In genomic region chr3:107620534-107620933, GRCh38 we compare ENCODE assay signal across 32 cellular contexts.
DNase-seq lines count a peak whose midpoint lies in the region; ATAC-seq and TF ChIP-seq lines count a peak whose summit lies in the region.
"Had no signal": no experiment of that assay in that cellular context is flagged by ENCODE, and none has a peak within 500 bp of the region (broad histone marks: within the 10 kb centered on the region; RNA-seq: fewer than 3 reads in every experiment).

No MANE protein-coding gene starts in this region.

- 65 to 100% (median 79%) methylated on average over 3 of the region's 3 CpGs for WGBS in spleen, 5 donors

- H3K27me3 Mint-ChIP-seq in activated naive CD8-positive, alpha-beta T cell treated with anti-CD3 and anti-CD28 coated beads for 36 hours: no peaks in the 10 kb centered on the region
- no peaks in the 10 kb centered on the region for H3K27me3 Mint-ChIP-seq in activated naive CD8-positive, alpha-beta T cell treated with anti-CD3 and anti-CD28 coated beads, Interleukin-2, amount 50 U/mL, for 24 hours
- no peaks in the 10 kb centered on the region for H3K27me3 Mint-ChIP-seq in activated T-helper 17 cell treated with anti-CD3 and anti-CD28 coated beads, Interleukin-2, amount 50 U/mL, for 72 hours
- H3K27me3 Mint-ChIP-seq: B cell; CD8-positive, alpha-beta memory T cell; T-helper 17 cell had no signal

- DNase-seq in activated naive CD8-positive, alpha-beta T cell treated with anti-CD3 and anti-CD28 coated beads for 36 hours: no peak
- DNase-seq in activated naive CD8-positive, alpha-beta T cell treated with anti-CD3 and anti-CD28 coated beads, Interleukin-2, amount 50 U/mL, for 24 hours: no peak
- no peak for DNase-seq in HUDEP-2 (lab: John Stamatoyannopoulos, UW; ENCODE audit: unreplicated experiment in 76 of 76)
- no peak for DNase-seq in spleen
- DNase-seq in NCI-H1092 (lab: John Stamatoyannopoulos, UW): no peak
- DNase-seq in ACHN: no peak
- DNase-seq: activated naive CD4-positive, alpha-beta T cell; activated T-cell treated with anti-CD3 and anti-CD28 coated beads, Interleukin-2, amount 50 U/mL, for 1 hour; amniotic stem cell; CD8-positive, alpha-beta memory T cell; colonic mucosa; H7; head of caudate nucleus; MM.1S; NCI-H1417 treated with DMSO at 0.1 percent for 48 hours; NCI-H2107; NCI-H446; NCI-H82; right lobe of liver; stimulated activated CD4-positive, alpha-beta T cell treated with anti-CD3 and anti-CD28 coated beads, Interleukin-12 subunit alpha, Interleukin-12 subunit beta, amount 100 ng/mL, for 4 hours; stimulated activated CD4-positive, alpha-beta T cell treated with anti-CD3 and anti-CD28 coated beads, Interleukin-4, amount 100 ng/mL, for 1 hour; T-helper 17 cell; testis had no signal

- H3K36me3 ChIP-seq in neural cell (ENCODE audit: insufficient read depth, low read length): no peaks in the 10 kb centered on the region
- H3K36me3 ChIP-seq in spleen: no peaks in the 10 kb centered on the region
- H3K36me3 ChIP-seq: colonic mucosa, right lobe of liver, vagina had no signal

- H3K9ac ChIP-seq in neural cell (ENCODE audit: low read length): peak overlapping the region; percentile 42

- no peak overlapping the region for H3K4me3 Mint-ChIP-seq in activated naive CD8-positive, alpha-beta T cell treated with anti-CD3 and anti-CD28 coated beads for 36 hours
- no peak overlapping the region for H3K4me3 Mint-ChIP-seq in activated naive CD8-positive, alpha-beta T cell treated with anti-CD3 and anti-CD28 coated beads, Interleukin-2, amount 50 U/mL, for 24 hours
- H3K4me3 Mint-ChIP-seq in activated T-helper 17 cell treated with anti-CD3 and anti-CD28 coated beads, Interleukin-2, amount 50 U/mL, for 72 hours: no peak overlapping the region
- H3K4me3 Mint-ChIP-seq: neural crest cell, T-helper 17 cell had no signal

- peak overlapping the region; percentile 59 for H3K27ac Mint-ChIP-seq in activated naive CD8-positive, alpha-beta T cell treated with anti-CD3 and anti-CD28 coated beads for 36 hours
- no peak overlapping the region for H3K27ac Mint-ChIP-seq in activated naive CD8-positive, alpha-beta T cell treated with anti-CD3 and anti-CD28 coated beads, Interleukin-2, amount 50 U/mL, for 24 hours
- peak overlapping the region; percentile 41 for H3K27ac Mint-ChIP-seq in activated T-helper 17 cell treated with anti-CD3 and anti-CD28 coated beads, Interleukin-2, amount 50 U/mL, for 72 hours
- H3K27ac Mint-ChIP-seq: B cell, T-helper 17 cell had no signal

- H3K79me2 ChIP-seq in neural cell (replicated peaks; ENCODE audit: insufficient read depth, low read length): peaks cover 5% of the 10 kb centered on the region

- intact Hi-C loops in spleen (cut with DNase I; ENCODE audit: low total_unique reads): no loop called here

- H3K4me1 ChIP-seq in spleen: peaks cover 0 to 38% (median 13%) of the 10 kb centered on the region in 6 donors
- H3K4me1 ChIP-seq: A549, colonic mucosa, right lobe of liver, testis, vagina had no signal

- no peak for TF ChIP-seq EP300 in neural cell (conservative IDR thresholded peaks at IDR 0.05; ENCODE audit: poor library complexity, severe bottlenecking)

- TF ChIP-seq POLR2A in spleen (IDR thresholded peaks at IDR 0.05): no peak

- ATAC-seq in activated naive CD8-positive, alpha-beta T cell treated with anti-CD3 and anti-CD28 coated beads, Interleukin-2, amount 50 U/mL, for 24 hours: no peak
- ATAC-seq in activated T-helper 17 cell treated with anti-CD3 and anti-CD28 coated beads, Interleukin-2, amount 50 U/mL, for 72 hours (replicated peaks): peak; percentile 29
- ATAC-seq: A549, right lobe of liver, Right ventricle myocardium inferior, SK-N-SH treated with all-trans-retinoic acid at 6 μM for 48 hours, T-helper 17 cell had no signal

- in situ Hi-C loops in ACHN (cut with HindIII; ENCODE audit: low pct_ligation_motif_present, low pct_unique_long_range_greater_than_20kb, low sequenced_read_pairs): no loop called here

- H3F3A ChIP-seq in neural cell (ENCODE audit: insufficient read depth, low read length, poor library complexity, severe bottlenecking): peaks cover 4% of the 10 kb centered on the region

- H3K27ac ChIP-seq in neural cell (ENCODE audit: low read length): peak overlapping the region; percentile 85
- H3K27ac ChIP-seq in spleen: no peak overlapping the region
- H3K27ac ChIP-seq: A549, colonic mucosa, right lobe of liver, testis, vagina had no signal

- H3K4me1 Mint-ChIP-seq in activated naive CD8-positive, alpha-beta T cell treated with anti-CD3 and anti-CD28 coated beads for 36 hours: peaks cover 57% of the 10 kb centered on the region
- H3K4me1 Mint-ChIP-seq in activated naive CD8-positive, alpha-beta T cell treated with anti-CD3 and anti-CD28 coated beads, Interleukin-2, amount 50 U/mL, for 24 hours: peaks cover 41% of the 10 kb centered on the region
- H3K4me1 Mint-ChIP-seq in activated T-helper 17 cell treated with anti-CD3 and anti-CD28 coated beads, Interleukin-2, amount 50 U/mL, for 72 hours: peaks cover 33% of the 10 kb centered on the region

- H3K9me3 ChIP-seq in neural cell (ENCODE audit: low read length): no peaks in the 10 kb centered on the region
- no peaks in the 10 kb centered on the region for H3K9me3 ChIP-seq in spleen
- H3K9me3 ChIP-seq: A549, colonic mucosa, right lobe of liver, testis, vagina had no signal

- H3K36me3 Mint-ChIP-seq in activated naive CD8-positive, alpha-beta T cell treated with anti-CD3 and anti-CD28 coated beads for 36 hours: peaks cover 19% of the 10 kb centered on the region
- H3K36me3 Mint-ChIP-seq in activated naive CD8-positive, alpha-beta T cell treated with anti-CD3 and anti-CD28 coated beads, Interleukin-2, amount 50 U/mL, for 24 hours (ENCODE audit: low read depth): peaks cover 3% of the 10 kb centered on the region
- H3K36me3 Mint-ChIP-seq in activated T-helper 17 cell treated with anti-CD3 and anti-CD28 coated beads, Interleukin-2, amount 50 U/mL, for 72 hours (ENCODE audit: low read depth): no peaks in the 10 kb centered on the region
- H3K36me3 Mint-ChIP-seq: CD8-positive, alpha-beta memory T cell had no signal

- no peak for TF ChIP-seq CTCF in neural cell (IDR thresholded peaks at IDR 0.05; ENCODE audit: poor library complexity, severe bottlenecking)
- TF ChIP-seq CTCF in spleen (IDR thresholded peaks at IDR 0.05 in 8 of 11, conservative IDR thresholded peaks at IDR 0.05 in 3 of 11): no peak

- H3K4me2 ChIP-seq in neural cell (ENCODE audit: low read length): no peak overlapping the region
- H3K4me2 ChIP-seq: A549 had no signal

- no peaks in the 10 kb centered on the region for H3K9me2 ChIP-seq in neural cell (ENCODE audit: insufficient read depth, low read length)

- no peak for TF ChIP-seq RAD21 in neural cell (conservative IDR thresholded peaks at IDR 0.05)

- H3K4me3 ChIP-seq in neural cell (ENCODE audit: low read length) (no peak overlapping the region), spleen (no peak overlapping the region)
- H3K4me3 ChIP-seq: A549, colonic mucosa, lung, right lobe of liver, testis, vagina had no signal

- H2AFZ ChIP-seq in neural cell (ENCODE audit: low read depth, low read length): no peak overlapping the region

- peaks cover 2% of the 10 kb centered on the region for H3K9me3 Mint-ChIP-seq in activated naive CD8-positive, alpha-beta T cell treated with anti-CD3 and anti-CD28 coated beads for 36 hours
- no peaks in the 10 kb centered on the region for H3K9me3 Mint-ChIP-seq in activated naive CD8-positive, alpha-beta T cell treated with anti-CD3 and anti-CD28 coated beads, Interleukin-2, amount 50 U/mL, for 24 hours
- no peaks in the 10 kb centered on the region for H3K9me3 Mint-ChIP-seq in activated T-helper 17 cell treated with anti-CD3 and anti-CD28 coated beads, Interleukin-2, amount 50 U/mL, for 72 hours
- H3K9me3 Mint-ChIP-seq: CD8-positive, alpha-beta memory T cell; neural crest cell had no signal

- H3K27me3 ChIP-seq in neural cell (ENCODE audit: insufficient read depth, low read depth, low read length): no peaks in the 10 kb centered on the region
- no peaks in the 10 kb centered on the region for H3K27me3 ChIP-seq in spleen (replicated peaks in 1 of 7)
- H3K27me3 ChIP-seq: colonic mucosa, right lobe of liver, testis, vagina had no signal

- no peaks in the 10 kb centered on the region for H4K20me1 ChIP-seq in neural cell (ENCODE audit: insufficient read depth)

TF ChIP-seq in neural cell, 6 proteins besides CTCF, POLR2A, EP300 and RAD21:
- TF ChIP-seq REST (IDR thresholded peaks at IDR 0.05; ENCODE audit: borderline replicate concordance): no peak
- no peak for TF ChIP-seq EZH2 (IDR thresholded peaks at IDR 0.05; ENCODE audit: borderline replicate concordance, insufficient read depth, low read length, poor library complexity, severe bottlenecking)
- no peak for TF ChIP-seq SMC3 (conservative IDR thresholded peaks at IDR 0.05; ENCODE audit: poor library complexity)
- TF ChIP-seq TAF1 (IDR thresholded peaks at IDR 0.05; ENCODE audit: low read depth): no peak
- no peak for TF ChIP-seq MXI1 (conservative IDR thresholded peaks at IDR 0.05; ENCODE audit: poor library complexity, severe bottlenecking)
- TF ChIP-seq POLR2AphosphoS5 (IDR thresholded peaks at IDR 0.05): no peak
